8 cellular contexts compared by ENCODE assay signal in genomic region chr10:103855424-103855823, GRCh38. TPM values are rescaled to one million over a fixed set of nuclear protein-coding genes. Genes with fewer than 3 reads are reported as not detected.
A peak's percentile ranks its signal among the peaks of the same experiment; 100 is the strongest.
DNase-seq lines count a peak whose midpoint lies in the region; ATAC-seq and TF ChIP-seq lines count a peak whose summit lies in the region.

TSS of gene SH3PXD2A (minus strand) at chr10:103855576. CDS start at chr10:103855266, 310 bp downstream.

- intact Hi-C loops in heart left ventricle (cut with DNase I) = loop anchor here in 7 of 10 donors (2.0 to 10.0 kb wide), 8 partner anchors 35 to 258 kb away; no protein-coding TSS in a partner anchor

- H2BK5ac ChIP-seq in trophoblast cell (ENCODE audit: low read depth, low read length, poor library complexity) = no peak within 1 kb of the TSS

- peak within 1 kb of the TSS; percentile 91 for H3K4me2 ChIP-seq in trophoblast cell (ENCODE audit: low read length)

- H3K9me3 Mint-ChIP-seq in activated naive CD4-positive, alpha-beta T cell treated with anti-CD3 and anti-CD28 coated beads, Interleukin-2, amount 50 U/mL, for 24 hours = no peaks in the 10 kb centered on the region

- H3K4ac ChIP-seq in trophoblast cell (ENCODE audit: low read depth, low read length) = peak within 1 kb of the TSS; percentile 4

- WGBS in heart left ventricle, 4 donors = 0 to 3% (median 1%) methylated on average over 4 to 54 of the region's 54 CpGs
- WGBS in trophoblast cell (ENCODE audit: extremely low coverage, insufficient coverage, insufficient read length) = no CpG with 5 or more reads among the region's 54 CpGs

- H3K27me3 ChIP-seq in heart left ventricle (peaks cover 0 to 5% (median 0%) of the 10 kb centered on the region in 9 donors), trophoblast cell (ENCODE audit: insufficient read depth, low read length) (no peaks in the 10 kb centered on the region)

- DNase-seq in COLO668 (lab: John Stamatoyannopoulos, UW; ENCODE audit: unreplicated experiment) (peak; percentile 47), NCI-H1930 (lab: John Stamatoyannopoulos, UW) (peak; percentile 31 to 41), heart left ventricle (peak in 4 of 5 donors; percentile 53 to 72 (median 62)), trophoblast cell (peak in 1 of 2 donors; percentile 41), NK-92 (lab: John Stamatoyannopoulos, UW; ENCODE audit: unreplicated experiment) (no peak), H4 (ENCODE audit: low spot score) (no peak)

- ATAC-seq in heart left ventricle (peak in 3 of 4 donors; percentile 15 to 30 (median 28)), HG03025 (IDR thresholded peaks at IDR 0.05; ENCODE audit: low FRiP score, unreplicated experiment) (no peak)

- peaks cover 22% of the 10 kb centered on the region for H3K27me3 Mint-ChIP-seq in activated naive CD4-positive, alpha-beta T cell treated with anti-CD3 and anti-CD28 coated beads, Interleukin-2, amount 50 U/mL, for 24 hours

- no peak within 1 kb of the TSS for H3K23ac ChIP-seq in trophoblast cell (ENCODE audit: low read length)

- TF ChIP-seq CTCF in heart left ventricle (IDR thresholded peaks at IDR 0.05) = peak in 5 of 12 donors; percentile 7 to 52 (median 13)

- peaks cover 17% of the 10 kb centered on the region for H3K4me1 Mint-ChIP-seq in activated naive CD4-positive, alpha-beta T cell treated with anti-CD3 and anti-CD28 coated beads, Interleukin-2, amount 50 U/mL, for 24 hours

- peak within 1 kb of the TSS; percentile 36 for H3K9ac ChIP-seq in trophoblast cell (ENCODE audit: low read length)

- peaks cover 2% of the 10 kb centered on the region for H3K36me3 Mint-ChIP-seq in activated naive CD4-positive, alpha-beta T cell treated with anti-CD3 and anti-CD28 coated beads, Interleukin-2, amount 50 U/mL, for 24 hours

- no peak within 1 kb of the TSS for H2AK5ac ChIP-seq in trophoblast cell (ENCODE audit: low read length)

- peak within 1 kb of the TSS; percentile 87 for H3K4me3 Mint-ChIP-seq in activated naive CD4-positive, alpha-beta T cell treated with anti-CD3 and anti-CD28 coated beads, Interleukin-2, amount 50 U/mL, for 24 hours

- H2BK12ac ChIP-seq in trophoblast cell (ENCODE audit: low read length) = no peak within 1 kb of the TSS

- H3K27ac ChIP-seq in heart left ventricle (peak within 1 kb of the TSS; percentile 65 to 91 (median 84)), trophoblast cell (ENCODE audit: low read depth, low read length) (no peak within 1 kb of the TSS)

- H3K79me2 ChIP-seq in trophoblast cell (ENCODE audit: control insufficient read depth, insufficient read depth, low read length, poor library complexity) = peaks cover 2% of the 10 kb centered on the region

- peak within 1 kb of the TSS; percentile 23 for H3K14ac ChIP-seq in trophoblast cell (ENCODE audit: low read length)

- peak within 1 kb of the TSS; percentile 60 to 98 (median 81) for H3K4me3 ChIP-seq in heart left ventricle
- peak within 1 kb of the TSS; percentile 77 for H3K4me3 ChIP-seq in trophoblast cell (ENCODE audit: low read depth, low read length)

- TF ChIP-seq POLR2A in heart left ventricle (IDR thresholded peaks at IDR 0.05) = no peak

- H3K79me1 ChIP-seq in trophoblast cell (ENCODE audit: low read length) = peaks cover 2% of the 10 kb centered on the region

- H3K36me3 ChIP-seq in heart left ventricle = no peaks in the 10 kb centered on the region
- H3K36me3 ChIP-seq in trophoblast cell (ENCODE audit: control insufficient read depth in 1 of 2, insufficient read depth in 2 of 2, low read length in 2 of 2) = no peaks in the 10 kb centered on the region

- no peak within 1 kb of the TSS for H4K12ac ChIP-seq in trophoblast cell (ENCODE audit: low read depth, low read length)

- peak within 1 kb of the TSS; percentile 5 for H3K18ac ChIP-seq in trophoblast cell (ENCODE audit: low read length)

- peak within 1 kb of the TSS; percentile 43 for H4K8ac ChIP-seq in trophoblast cell (ENCODE audit: low read depth, low read length)

- H2AFZ ChIP-seq in trophoblast cell (ENCODE audit: insufficient read depth, low read length, poor library complexity) = peak within 1 kb of the TSS; percentile 72

- H3K4me1 ChIP-seq in heart left ventricle (peaks cover 14 to 69% (median 47%) of the 10 kb centered on the region in 12 donors), trophoblast cell (ENCODE audit: control insufficient read depth in 1 of 2, insufficient read depth in 2 of 2, low read length in 2 of 2) (peaks cover 5 to 16% of the 10 kb centered on the region in 2 experiments)

- H3K27ac Mint-ChIP-seq in activated naive CD4-positive, alpha-beta T cell treated with anti-CD3 and anti-CD28 coated beads, Interleukin-2, amount 50 U/mL, for 24 hours = no peak within 1 kb of the TSS

- no peaks in the 10 kb centered on the region for H3K9me3 ChIP-seq in heart left ventricle
- H3K9me3 ChIP-seq in trophoblast cell (ENCODE audit: insufficient read depth, low read depth, low read length) = no peaks in the 10 kb centered on the region

- H4K91ac ChIP-seq in trophoblast cell (ENCODE audit: low read depth, low read length) = peak within 1 kb of the TSS; percentile 64

- no peak within 1 kb of the TSS for H2BK120ac ChIP-seq in trophoblast cell (ENCODE audit: insufficient read depth, low read length, poor library complexity)

RNA-seq across cellular contexts. Expression of gene SH3PXD2A, which starts in this region (rescaled TPM):
- 10 to 100 TPM; 21.8 to 43.4 (median 31.9) TPM for total RNA-seq in heart left ventricle
- polyA plus RNA-seq in heart left ventricle = 10 to 100 TPM; 11.8 to 16.6 TPM
- polyA plus RNA-seq in trophoblast cell (2013) = 8.3 and 8.6 TPM in 2 replicates
- 1.2 and 1.7 TPM in 2 replicates for total RNA-seq in H4 (2014; rRNA removed; shearing (Covaris generic))

Comparison
In these comparisons a context has a peak if more than half of its experiments do, and no peak if none do; other contexts are left out.
1. DNase-seq: peak in COLO668 (single experiment), NCI-H1930 (2 of 2) and heart left ventricle (4 of 5); none in NK-92 (single experiment) and H4 (single experiment).